19 cellular contexts compared by ENCODE assay signal in the genomic region with DNA sequence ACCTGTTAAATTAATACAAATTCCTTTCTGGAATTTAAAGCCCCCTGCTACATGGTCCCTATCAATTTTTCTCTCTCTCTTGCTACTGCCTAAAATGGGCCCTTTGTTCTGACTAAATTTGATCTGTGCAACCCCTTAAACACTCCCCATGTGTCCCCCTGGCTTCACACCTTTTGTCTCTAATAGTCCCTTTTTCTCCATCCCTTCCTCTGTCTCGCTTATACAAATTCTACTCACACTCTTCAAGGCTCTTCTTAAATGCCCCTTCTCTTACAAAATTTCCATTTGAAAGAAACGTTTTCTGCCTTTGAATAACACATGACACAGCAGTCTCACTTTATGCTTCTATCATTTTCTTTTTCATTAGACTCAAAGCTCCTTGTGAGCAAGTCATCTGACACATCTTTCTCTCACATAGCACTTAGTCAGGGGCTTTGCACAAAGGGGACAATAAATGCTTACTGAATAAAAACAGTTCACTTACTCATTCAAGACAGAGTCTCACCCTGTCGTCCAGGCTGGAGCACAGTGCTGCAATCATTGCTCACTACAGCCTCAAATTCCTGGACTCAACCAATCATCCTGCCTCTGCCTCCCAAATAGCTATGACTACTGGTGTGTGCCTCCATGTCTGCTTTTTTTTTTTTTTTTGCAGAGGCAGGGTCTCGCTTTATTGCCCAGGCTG. TPM values are rescaled to one million over a fixed set of nuclear protein-coding genes. Genes with fewer than 3 reads are reported as not detected.
DNase-seq lines count a peak whose midpoint lies in the region; ATAC-seq and TF ChIP-seq lines count a peak whose summit lies in the region.
"Had no signal": no experiment of that assay in that cellular context is flagged by ENCODE, and none has a peak within 500 bp of the region (broad histone marks: within the 10 kb centered on the region; RNA-seq: fewer than 3 reads in every experiment).

No MANE protein-coding gene starts in this region.

- H3K36me3 ChIP-seq in PC-9 (ENCODE audit: low read depth) (peaks cover 4% of the 10 kb centered on the region; the same call in 1 of the 2 replicates), tibial nerve (peaks cover 0 to 16% (median 0%) of the 10 kb centered on the region in 3 donors)

- intact Hi-C loops in PC-9 (cut with micrococcal nuclease; ENCODE audit: unreplicated experiment), result loop anchor here (5.0 kb wide), 4 partner anchors 43 to 217 kb away; partner anchors contain the start of gene NR2C1

- H3K27me3 ChIP-seq in H9 (ENCODE audit: insufficient read depth, low read length), result no peaks in the 10 kb centered on the region
- H3K27me3 ChIP-seq in PC-9 (ENCODE audit: insufficient read depth, low read depth), result no peaks in the 10 kb centered on the region
- H3K27me3 ChIP-seq in tibial nerve, result no peaks in the 10 kb centered on the region
- H3K27me3 ChIP-seq: BLaER1 treated with 17β-estradiol and CSF1 and Interleukin-3, amounts not matched to agents 10 nM and 100 nM; body of pancreas; Peyer's patch had no signal

- no peak overlapping the region for H3K14ac ChIP-seq in H9 (ENCODE audit: insufficient read depth, low read length)

- H2BK5ac ChIP-seq in H9 (ENCODE audit: insufficient read length, low read length), result no peak overlapping the region

- H2AK5ac ChIP-seq in H9 (ENCODE audit: insufficient read length, low read length), result no peak overlapping the region

- H4K20me1 ChIP-seq in H9 (ENCODE audit: control insufficient read depth, insufficient read depth, insufficient read length) (no peaks in the 10 kb centered on the region), PC-9 (ENCODE audit: insufficient read depth) (no peaks in the 10 kb centered on the region)
- H4K20me1 ChIP-seq: BLaER1 treated with 17β-estradiol and CSF1 and Interleukin-3, amounts not matched to agents 10 nM and 100 nM had no signal

- H4K8ac ChIP-seq in H9 (replicated peaks; ENCODE audit: insufficient read length, low read depth, low read length), result no peak overlapping the region

- no peak overlapping the region for H2BK120ac ChIP-seq in H9 (ENCODE audit: low read depth, low read length, poor library complexity, severe bottlenecking)

- POLR2A ChIA-PET in PC-9 (lab: Charles Lee; ENCODE audit: unreplicated experiment), result no interaction called here
- POLR2A ChIA-PET in naive thymus-derived CD8-positive, alpha-beta T cell (lab: Charles Lee), result no interaction called here

- H3K79me1 ChIP-seq in H9 (ENCODE audit: insufficient read depth, low read depth, low read length, poor library complexity, severe bottlenecking), result no peaks in the 10 kb centered on the region

- no peak overlapping the region for H2AFZ ChIP-seq in H9 (ENCODE audit: low read length)
- H2AFZ ChIP-seq in PC-9, result no peak overlapping the region

- no peak for TF ChIP-seq EP300 in tibial nerve (IDR thresholded peaks at IDR 0.05)

- CTCF ChIA-PET in PC-9 (lab: Charles Lee), result interaction anchor here (0.6 kb wide), 1 partner anchor 1918 kb away, joined by 4 read pairs; no protein-coding TSS in a partner anchor

- no peak overlapping the region for H3T11ph ChIP-seq in H9 (ENCODE audit: low read length)

- no peak for ATAC-seq in effector memory CD8-positive, alpha-beta T cell (replicated peaks)
- ATAC-seq in naive thymus-derived CD8-positive, alpha-beta T cell, result no peak
- ATAC-seq: body of pancreas, HepG2, right cardiac atrium had no signal

- no peak overlapping the region for H3K23ac ChIP-seq in H9 (ENCODE audit: insufficient read length, low read depth, low read length)

- no peak overlapping the region for H2BK12ac ChIP-seq in H9 (ENCODE audit: insufficient read length, low read depth, low read length)

- DNase-seq in H9, result peak; percentile 50
- no peak for DNase-seq in PC-9
- peak; percentile 88 for DNase-seq in epithelial cell of esophagus (ENCODE audit: low read depth)
- DNase-seq in neural crest cell (ENCODE audit: low read depth, low spot score), result no peak
- DNase-seq in effector memory CD8-positive, alpha-beta T cell, result no peak
- DNase-seq in naive thymus-derived CD8-positive, alpha-beta T cell, result no peak
- DNase-seq in tibial nerve (ENCODE audit: low spot score in 2 of 2), result no peak
- DNase-seq: activated naive CD4-positive, alpha-beta T cell; body of pancreas; NCI-H2081 treated with DMSO at 0.1 percent for 48 hours; NCI-H69; Peyer's patch; right cardiac atrium; stimulated activated CD4-positive, alpha-beta T cell treated with anti-CD3 and anti-CD28 coated beads, Interleukin-1b, Interleukin-23, amount 100 ng/mL, for 48 hours; SW 1271 had no signal

- no peaks in the 10 kb centered on the region for H3K79me2 ChIP-seq in H9 (ENCODE audit: insufficient read depth, low read length)
- H3K79me2 ChIP-seq in PC-9 (ENCODE audit: low read depth), result peaks cover 16% of the 10 kb centered on the region

- H2BK15ac ChIP-seq in H9 (ENCODE audit: low read depth, low read length), result no peak overlapping the region

- H4K5ac ChIP-seq in H9 (ENCODE audit: insufficient read length, low read depth, low read length), result no peak overlapping the region

- peaks cover 12 to 44% (median 40%) of the 10 kb centered on the region in 3 experiments; a peak in 6 of 7 replicates for H3K36me3 Mint-ChIP-seq in H9 (ENCODE audit: insufficient read depth in 1 of 3, low read depth in 3 of 3)
- peaks cover 9% of the 10 kb centered on the region for H3K36me3 Mint-ChIP-seq in neural crest cell (ENCODE audit: low read depth)
- H3K36me3 Mint-ChIP-seq in effector memory CD8-positive, alpha-beta T cell (ENCODE audit: insufficient read depth), result no peaks in the 10 kb centered on the region
- no peaks in the 10 kb centered on the region for H3K36me3 Mint-ChIP-seq in naive thymus-derived CD8-positive, alpha-beta T cell

- H2BK20ac ChIP-seq in H9 (ENCODE audit: low read depth, low read length, poor library complexity, severe bottlenecking), result no peak overlapping the region

- H3K27ac Mint-ChIP-seq in H9 (peak overlapping the region in 2 of 3 experiments; percentile 85 to 89; a peak in 4 of 7 replicates), neural crest cell (ENCODE audit: unreplicated experiment) (peak overlapping the region; percentile 1)
- H3K27ac Mint-ChIP-seq in effector memory CD8-positive, alpha-beta T cell, result peak overlapping the region in 1 of 2 donors; percentile 38
- peak overlapping the region in 1 of 10 donors; percentile 9 for H3K27ac Mint-ChIP-seq in naive thymus-derived CD8-positive, alpha-beta T cell

- no peak overlapping the region for H4K91ac ChIP-seq in H9 (ENCODE audit: insufficient read length, low read depth, low read length)

- H3K4me3 ChIP-seq in PC-9 (no peak overlapping the region), epithelial cell of esophagus (ENCODE audit: low read length) (no peak overlapping the region), tibial nerve (no peak overlapping the region)
- H3K4me3 ChIP-seq: BLaER1 treated with 17β-estradiol and CSF1 and Interleukin-3, amounts not matched to agents 10 nM and 100 nM; body of pancreas; Peyer's patch had no signal

- H3K4me1 ChIP-seq in H9 (ENCODE audit: insufficient read depth, low read length), result peaks cover 2% of the 10 kb centered on the region; the same call in 1 of the 2 replicates
- H3K4me1 ChIP-seq in PC-9 (replicated peaks; ENCODE audit: insufficient read depth), result peaks cover 43% of the 10 kb centered on the region
- peaks cover 0 to 21% (median 0%) of the 10 kb centered on the region in 4 donors for H3K4me1 ChIP-seq in tibial nerve

- no peak overlapping the region for H3K56ac ChIP-seq in H9 (ENCODE audit: insufficient read length, low read depth, low read length)

- H3K9me3 ChIP-seq in H9 (ENCODE audit: control insufficient read depth, low read depth, low read length) (no peaks in the 10 kb centered on the region), PC-9 (ENCODE audit: insufficient read depth, low read depth) (no peaks in the 10 kb centered on the region), tibial nerve (no peaks in the 10 kb centered on the region)
- H3K9me3 ChIP-seq: BLaER1 treated with 17β-estradiol and CSF1 and Interleukin-3, amounts not matched to agents 10 nM and 100 nM; body of pancreas; Peyer's patch had no signal

- H3K27ac ChIP-seq in H9 (ENCODE audit: insufficient read length, low read depth, low read length), result no peak overlapping the region
- peak overlapping the region; percentile 92 for H3K27ac ChIP-seq in PC-9
- no peak overlapping the region for H3K27ac ChIP-seq in tibial nerve
- H3K27ac ChIP-seq: BLaER1 treated with 17β-estradiol and CSF1 and Interleukin-3, amounts not matched to agents 10 nM and 100 nM; body of pancreas; Peyer's patch; VCaP had no signal

- H3F3A ChIP-seq in PC-9 (ENCODE audit: insufficient read depth, low read depth), result peaks cover 31% of the 10 kb centered on the region

- TF ChIP-seq POLR2A in tibial nerve (IDR thresholded peaks at IDR 0.05), result no peak

- H3K23me2 ChIP-seq in H9 (ENCODE audit: insufficient read length, low read depth, low read length, poor library complexity, severe bottlenecking), result no peaks in the 10 kb centered on the region

- H3K9ac ChIP-seq in H9 (ENCODE audit: extremely low read depth, insufficient read length, low read length), result no peak overlapping the region
- H3K9ac ChIP-seq: BLaER1 treated with 17β-estradiol and CSF1 and Interleukin-3, amounts not matched to agents 10 nM and 100 nM had no signal

- no peak overlapping the region for H3K18ac ChIP-seq in H9 (ENCODE audit: insufficient read length, low read depth, low read length)

- H3K9me3 Mint-ChIP-seq in H9 (no peaks in the 10 kb centered on the region), neural crest cell (no peaks in the 10 kb centered on the region)
- H3K9me3 Mint-ChIP-seq in effector memory CD8-positive, alpha-beta T cell, result no peaks in the 10 kb centered on the region
- no peaks in the 10 kb centered on the region for H3K9me3 Mint-ChIP-seq in naive thymus-derived CD8-positive, alpha-beta T cell
- H3K9me3 Mint-ChIP-seq: nephron had no signal

- no TSS peak for BruUV-seq in PC-9 (replicated peaks; lab: Mats Ljungman, UMichigan)

- H3K4me1 Mint-ChIP-seq in H9 (peaks cover 30 to 33% of the 10 kb centered on the region in 2 experiments), neural crest cell (peaks cover 6% of the 10 kb centered on the region)
- H3K4me1 Mint-ChIP-seq in effector memory CD8-positive, alpha-beta T cell (ENCODE audit: low read depth in 2 of 2), result no peaks in the 10 kb centered on the region
- H3K4me1 Mint-ChIP-seq in naive thymus-derived CD8-positive, alpha-beta T cell, result no peaks in the 10 kb centered on the region

- H3K4me3 Mint-ChIP-seq in H9 (no peak overlapping the region; a peak in 1 of 5 replicates), neural crest cell (no peak overlapping the region)
- H3K4me3 Mint-ChIP-seq in effector memory CD8-positive, alpha-beta T cell, result no peak overlapping the region
- no peak overlapping the region for H3K4me3 Mint-ChIP-seq in naive thymus-derived CD8-positive, alpha-beta T cell
- H3K4me3 Mint-ChIP-seq: nephron had no signal

- H3K27me3 Mint-ChIP-seq in H9 (ENCODE audit: low read depth), result no peaks in the 10 kb centered on the region
- no peaks in the 10 kb centered on the region for H3K27me3 Mint-ChIP-seq in neural crest cell (ENCODE audit: low read depth)
- no peaks in the 10 kb centered on the region for H3K27me3 Mint-ChIP-seq in effector memory CD8-positive, alpha-beta T cell
- H3K27me3 Mint-ChIP-seq in naive thymus-derived CD8-positive, alpha-beta T cell, result no peaks in the 10 kb centered on the region

- no CpG with 5 or more reads among the region's 4 CpGs for WGBS in H9 (ENCODE audit: extremely low coverage, insufficient read length, low lambda C conversion rate)
- 67 to 69% methylated on average over 4 of the region's 4 CpGs for WGBS in tibial nerve, 2 donors

- TF ChIP-seq CTCF in H9 (conservative IDR thresholded peaks at IDR 0.05) (no peak), PC-9 (conservative IDR thresholded peaks at IDR 0.05) (no peak), epithelial cell of esophagus (IDR thresholded peaks at IDR 0.05; ENCODE audit: insufficient read depth, low read depth, low read length, missing control alignments) (no peak), neural crest cell (conservative IDR thresholded peaks at IDR 0.05) (no peak), tibial nerve (IDR thresholded peaks at IDR 0.05) (no peak)

- no peak overlapping the region for H3K4me2 ChIP-seq in H9 (ENCODE audit: insufficient read depth, insufficient read length, low read length)
- peak overlapping the region; percentile 79; the same call in 1 of the 2 replicates for H3K4me2 ChIP-seq in PC-9
- H3K4me2 ChIP-seq: BLaER1 treated with 17β-estradiol and CSF1 and Interleukin-3, amounts not matched to agents 10 nM and 100 nM had no signal

- no peak overlapping the region for H3K4ac ChIP-seq in H9 (ENCODE audit: low read depth, low read length)

- H3K9me2 ChIP-seq in PC-9 (ENCODE audit: insufficient read depth), result no peaks in the 10 kb centered on the region

RNA-seq across cellular contexts. Expression of gene NR2C1, which starts 41.5 kb away (rescaled TPM):
- total RNA-seq in H9 (2021) (42.5 and 47.0 TPM in 2 replicates), PC-9 (2021) (24.2 and 26.4 TPM in 2 replicates), neural crest cell (39.3 and 42.4 TPM in 2 replicates), tibial nerve (10 to 100 TPM; 64.5 to 93.5 (median 75.2) TPM)
- total RNA-seq in naive thymus-derived CD8-positive, alpha-beta T cell, result 10 to 100 TPM; 42.9 to 59.0 TPM
- 1 to 10 TPM; 3.3 to 7.1 (median 5.9) TPM for polyA plus RNA-seq in naive thymus-derived CD8-positive, alpha-beta T cell

Comparison
In these comparisons a context has a peak if more than half of its experiments do, and no peak if none do; other contexts are left out.
1. DNase-seq: peak in H9 (single experiment) and epithelial cell of esophagus (single experiment); none in PC-9 (0 of 2), neural crest cell (single experiment), effector memory CD8-positive, alpha-beta T cell (0 of 3), naive thymus-derived CD8-positive, alpha-beta T cell (0 of 10) and tibial nerve (0 of 2).